In the genomic region with DNA sequence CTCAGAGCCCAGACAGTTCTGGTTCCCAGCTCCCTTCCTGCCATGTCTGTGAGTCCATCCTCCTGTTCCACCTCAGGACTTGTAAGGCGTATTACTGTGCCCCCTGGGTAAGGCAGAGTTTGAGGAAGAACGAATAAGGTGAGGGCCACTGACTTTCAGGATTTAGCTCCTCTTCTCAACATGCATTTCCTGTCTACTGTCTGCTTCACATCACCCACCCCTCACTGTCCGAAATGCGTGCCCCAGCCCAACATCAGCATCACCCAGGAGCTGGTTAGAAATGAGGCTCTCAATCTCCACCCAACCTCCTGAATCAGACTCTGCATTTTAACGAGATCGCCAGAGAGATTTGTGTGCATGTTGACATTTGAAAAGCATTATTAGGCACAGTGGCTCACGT, we compare ENCODE assay signal across 17 cellular contexts. TPM values are rescaled to one million over a fixed set of nuclear protein-coding genes. Genes with fewer than 3 reads are reported as not detected.
DNase-seq lines count a peak whose midpoint lies in the region; ATAC-seq and TF ChIP-seq lines count a peak whose summit lies in the region.
"Had no signal": no experiment of that assay in that cellular context is flagged by ENCODE, and none has a peak within 500 bp of the region (broad histone marks: within the 10 kb centered on the region; RNA-seq: fewer than 3 reads in every experiment).

No MANE protein-coding gene starts in this region.

- no peak for TF ChIP-seq POLR2A in esophagus muscularis mucosa (IDR thresholded peaks at IDR 0.05; ENCODE audit: low read depth)

- H3K9me3 ChIP-seq in RWPE2 (ENCODE audit: severe bottlenecking) (no peaks in the 10 kb centered on the region), esophagus muscularis mucosa (no peaks in the 10 kb centered on the region)
- H3K9me3 ChIP-seq: Caco-2 had no signal

- DNase-seq in RWPE2 (ENCODE audit: low spot score) (no peak), esophagus muscularis mucosa (ENCODE audit: extremely low spot score) (peak; percentile 86), osteocyte (ENCODE audit: extremely low spot score, unreplicated experiment) (peak; percentile 25), NCI-H2107 treated with DMSO at 0.1 percent for 48 hours (lab: John Stamatoyannopoulos, UW; ENCODE audit: unreplicated experiment) (no peak), nephron progenitor cell (no peak), OCI-M2 (lab: John Stamatoyannopoulos, UW; ENCODE audit: unreplicated experiment) (no peak), ACHN (no peak)
- DNase-seq: C1 segment of cervical spinal cord; Caco-2; CD4-positive, CD25-positive, alpha-beta regulatory T cell; CD8-positive, alpha-beta memory T cell; DMS79; GDM1; GM23248; HCEC 1CT; KBM-7 had no signal

- no peak overlapping the region for H3K4me3 ChIP-seq in RWPE2 (ENCODE audit: severe bottlenecking)
- no peak overlapping the region for H3K4me3 ChIP-seq in esophagus muscularis mucosa
- H3K4me3 ChIP-seq: GM23248 had no signal

- H3K4me3 Mint-ChIP-seq in osteocyte (ENCODE audit: unreplicated experiment) (no peak overlapping the region), nephron progenitor cell (no peak overlapping the region)
- H3K4me3 Mint-ChIP-seq: CD4-positive, CD25-positive, alpha-beta regulatory T cell; CD8-positive, alpha-beta memory T cell; IgD-negative memory B cell had no signal

- H3K4me1 Mint-ChIP-seq in osteocyte (ENCODE audit: unreplicated experiment) (peaks cover 15% of the 10 kb centered on the region), nephron progenitor cell (peaks cover 31% of the 10 kb centered on the region)
- H3K4me1 Mint-ChIP-seq: IgD-negative memory B cell had no signal

- peak overlapping the region; percentile 88 for H3K27ac ChIP-seq in RWPE2 (ENCODE audit: poor library complexity, severe bottlenecking)
- no peak overlapping the region for H3K27ac ChIP-seq in esophagus muscularis mucosa (replicated peaks in 1 of 4)
- H3K27ac ChIP-seq: GM23248 had no signal

- WGBS in esophagus muscularis mucosa: 89% methylated on average over 7 of the region's 7 CpGs

- TF ChIP-seq CTCF in RWPE2 (IDR thresholded peaks at IDR 0.05; ENCODE audit: poor library complexity, severe bottlenecking) (no peak), esophagus muscularis mucosa (IDR thresholded peaks at IDR 0.05) (no peak), osteocyte (IDR thresholded peaks at IDR 0.05) (no peak), nephron progenitor cell (IDR thresholded peaks at IDR 0.05) (no peak)

- H3K36me3 ChIP-seq in RWPE2 (ENCODE audit: low read depth): no peaks in the 10 kb centered on the region
- no peaks in the 10 kb centered on the region for H3K36me3 ChIP-seq in esophagus muscularis mucosa

- no peak for TF ChIP-seq EP300 in esophagus muscularis mucosa (IDR thresholded peaks at IDR 0.05)

- ATAC-seq in RWPE2 (ENCODE audit: low read depth): no peak

- H3K27me3 ChIP-seq in RWPE2 (ENCODE audit: insufficient read depth, poor library complexity, severe bottlenecking): no peaks in the 10 kb centered on the region
- H3K27me3 ChIP-seq in esophagus muscularis mucosa: no peaks in the 10 kb centered on the region

- H3K27ac Mint-ChIP-seq in osteocyte (ENCODE audit: unreplicated experiment) (no peak overlapping the region), nephron progenitor cell (no peak overlapping the region)
- H3K27ac Mint-ChIP-seq: CD8-positive, alpha-beta memory T cell; IgD-negative memory B cell had no signal

- H3K36me3 Mint-ChIP-seq in osteocyte (ENCODE audit: unreplicated experiment) (no peaks in the 10 kb centered on the region), nephron progenitor cell (ENCODE audit: low read depth) (no peaks in the 10 kb centered on the region)
- H3K36me3 Mint-ChIP-seq: CD4-positive, CD25-positive, alpha-beta regulatory T cell; CD8-positive, alpha-beta memory T cell had no signal

- H3K9me3 Mint-ChIP-seq in osteocyte (ENCODE audit: unreplicated experiment): no peaks in the 10 kb centered on the region
- H3K9me3 Mint-ChIP-seq in nephron progenitor cell: no peaks in the 10 kb centered on the region

- intact Hi-C loops in esophagus muscularis mucosa (cut with DNase I): no loop called here

- peaks cover 28% of the 10 kb centered on the region for H3K4me1 ChIP-seq in RWPE2 (ENCODE audit: insufficient read depth, poor library complexity, severe bottlenecking)
- H3K4me1 ChIP-seq in esophagus muscularis mucosa: peaks cover 11 to 15% (median 14%) of the 10 kb centered on the region in 4 donors

- H3K27me3 Mint-ChIP-seq in osteocyte (ENCODE audit: unreplicated experiment) (no peaks in the 10 kb centered on the region), nephron progenitor cell (ENCODE audit: low read depth, poor library complexity) (peaks cover 6% of the 10 kb centered on the region)

- in situ Hi-C loops in ACHN (cut with HindIII; ENCODE audit: low pct_ligation_motif_present, low pct_unique_long_range_greater_than_20kb, low sequenced_read_pairs): no loop called here

RNA-seq across cellular contexts. Expression of gene IRS2, which starts 44.4 kb away (rescaled TPM):
- 10 to 100 TPM; 46.4 to 95.3 (median 63.7) TPM for total RNA-seq in esophagus muscularis mucosa
- total RNA-seq in osteocyte: 49.1 and 52.3 TPM in 2 replicates

Comparison
In these comparisons a context has a peak if more than half of its experiments do, and no peak if none do; other contexts are left out.
1. DNase-seq: peak in esophagus muscularis mucosa (single experiment) and osteocyte (single experiment); none in RWPE2 (single experiment), NCI-H2107 treated with DMSO at 0.1 percent for 48 hours (single experiment), nephron progenitor cell (single experiment), OCI-M2 (single experiment) and ACHN (single experiment).